8 cellular contexts compared by ENCODE assay signal in the genomic region with DNA sequence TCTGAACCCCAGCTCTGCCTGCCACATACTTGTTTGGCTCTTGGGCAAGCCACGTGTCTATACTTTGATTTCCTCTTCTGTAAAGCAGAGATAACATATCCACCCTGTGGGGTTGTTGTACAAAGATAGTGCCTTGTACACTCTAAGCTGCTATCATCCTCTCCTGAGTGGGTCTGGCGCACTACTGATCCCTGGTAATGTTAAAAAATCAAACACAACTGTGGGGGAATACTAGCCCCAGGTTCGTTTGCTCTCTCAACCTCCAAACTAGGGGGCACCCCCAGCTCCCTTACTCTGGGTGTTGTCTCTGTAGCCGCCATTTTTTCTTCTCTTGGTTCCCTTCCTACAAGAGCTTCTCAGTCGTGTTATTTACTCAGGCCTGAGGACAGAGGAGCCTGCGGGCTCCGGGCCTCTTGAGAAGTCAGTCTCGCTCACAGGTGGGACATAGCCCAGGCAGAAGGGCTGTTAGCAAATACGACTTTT. TPM values are rescaled to one million over a fixed set of nuclear protein-coding genes. Genes with fewer than 3 reads are reported as not detected.
A peak's percentile ranks its signal among the peaks of the same experiment; 100 is the strongest.
DNase-seq lines count a peak whose midpoint lies in the region; ATAC-seq and TF ChIP-seq lines count a peak whose summit lies in the region.

No MANE protein-coding gene starts in this region.

- H3K27me3 ChIP-seq in tibial artery: no peaks in the 10 kb centered on the region

- peak; percentile 73 for DNase-seq in activated CD8-positive, alpha-beta memory T cell treated with anti-CD3 and anti-CD28 coated beads for 24 hours
- no peak for DNase-seq in activated CD8-positive, alpha-beta memory T cell treated with anti-CD3 and anti-CD28 coated beads, Interleukin-2, amount 50 U/mL, for 4 hours
- DNase-seq in activated CD8-positive, alpha-beta T cell treated with anti-CD3 and anti-CD28 coated beads, Interleukin-2, amount 10 ng/mL, durations not matched to agents 7 days and 5 days: peak; percentile 54
- no peak for DNase-seq in tibial artery
- no peak for DNase-seq in COR-L47 (lab: John Stamatoyannopoulos, UW)
- no peak for DNase-seq in globus pallidus (ENCODE audit: low spot score)

- no peak for ATAC-seq in activated CD8-positive, alpha-beta T cell treated with anti-CD3 and anti-CD28 coated beads, Interleukin-2, amount 10 ng/mL, durations not matched to agents 7 days and 5 days
- no peak for ATAC-seq in GM18498 (IDR thresholded peaks at IDR 0.05; ENCODE audit: unreplicated experiment)

- POLR2A ChIA-PET in activated CD8-positive, alpha-beta T cell treated with anti-CD3 and anti-CD28 coated beads, Interleukin-2, amount 10 ng/mL, durations not matched to agents 7 days and 5 days (lab: Charles Lee): interaction anchor here (0.6 to 4.3 kb wide), 11 partner anchors 9 to 939 kb away, joined by 3 to 17 read pairs (median 5); a partner anchor contains a TSS

- H3K9me3 ChIP-seq in iPS-18c (ENCODE audit: control insufficient read depth, insufficient read depth, low read length) (no peaks in the 10 kb centered on the region), tibial artery (no peaks in the 10 kb centered on the region)

- H3K4me3 Mint-ChIP-seq in activated CD8-positive, alpha-beta T cell treated with anti-CD3 and anti-CD28 coated beads, Interleukin-2, amount 10 ng/mL, durations not matched to agents 7 days and 5 days: peak overlapping the region; percentile 90

- CTCF ChIA-PET in activated CD8-positive, alpha-beta T cell treated with anti-CD3 and anti-CD28 coated beads, Interleukin-2, amount 10 ng/mL, durations not matched to agents 7 days and 5 days (lab: Charles Lee): interaction anchor here (0.5 to 2.1 kb wide), 12 partner anchors 9 to 116 kb away, joined by 3 to 18 read pairs (median 4); a partner anchor contains a TSS

- peak overlapping the region; percentile 91 for H3K27ac Mint-ChIP-seq in activated CD8-positive, alpha-beta T cell treated with anti-CD3 and anti-CD28 coated beads, Interleukin-2, amount 10 ng/mL, durations not matched to agents 7 days and 5 days

- peak overlapping the region; percentile 93 to 98 for H3K27ac ChIP-seq in tibial artery

- intact Hi-C loops in tibial artery (cut with DNase I; ENCODE audit: low total_unique reads): no loop called here

- peaks cover 0 to 60% (median 54%) of the 10 kb centered on the region in 4 donors for H3K4me1 ChIP-seq in tibial artery

- no peak for TF ChIP-seq CTCF in tibial artery (IDR thresholded peaks at IDR 0.05)

- peaks cover 26 to 46% (median 46%) of the 10 kb centered on the region in 3 donors for H3K36me3 ChIP-seq in tibial artery

- peaks cover 38% of the 10 kb centered on the region for H3K36me3 Mint-ChIP-seq in activated CD8-positive, alpha-beta T cell treated with anti-CD3 and anti-CD28 coated beads, Interleukin-2, amount 10 ng/mL, durations not matched to agents 7 days and 5 days (ENCODE audit: low read depth)

- peak overlapping the region; percentile 64 for H3K4me3 ChIP-seq in iPS-18c (ENCODE audit: insufficient read depth, low read depth, low read length)
- H3K4me3 ChIP-seq in tibial artery: peak overlapping the region; percentile 91 to 95

- H3K27me3 Mint-ChIP-seq in activated CD8-positive, alpha-beta T cell treated with anti-CD3 and anti-CD28 coated beads, Interleukin-2, amount 10 ng/mL, durations not matched to agents 7 days and 5 days (ENCODE audit: low read depth): no peaks in the 10 kb centered on the region

- peaks cover 56% of the 10 kb centered on the region for H3K4me1 Mint-ChIP-seq in activated CD8-positive, alpha-beta T cell treated with anti-CD3 and anti-CD28 coated beads, Interleukin-2, amount 10 ng/mL, durations not matched to agents 7 days and 5 days (ENCODE audit: low read depth)

- H3K9me3 Mint-ChIP-seq in activated CD8-positive, alpha-beta T cell treated with anti-CD3 and anti-CD28 coated beads, Interleukin-2, amount 10 ng/mL, durations not matched to agents 7 days and 5 days (ENCODE audit: insufficient read depth): no peaks in the 10 kb centered on the region

RNA-seq across cellular contexts. Expression of a gene that starts 1.0 kb away (rescaled TPM):
- total RNA-seq in activated CD8-positive, alpha-beta T cell treated with anti-CD3 and anti-CD28 coated beads, Interleukin-2, amount 10 ng/mL, durations not matched to agents 7 days and 5 days: 10 to 100 TPM; 37.3 to 37.9 TPM

RNA-seq across cellular contexts. Expression of a gene that starts 15.9 kb away (rescaled TPM):
- under 1 TPM; 0.34 to 0.68 TPM for total RNA-seq in activated CD8-positive, alpha-beta T cell treated with anti-CD3 and anti-CD28 coated beads, Interleukin-2, amount 10 ng/mL, durations not matched to agents 7 days and 5 days

RNA-seq across cellular contexts. Expression of a gene that starts 22.8 kb away (rescaled TPM):
- 10 to 100 TPM; 13.0 to 15.7 TPM for total RNA-seq in activated CD8-positive, alpha-beta T cell treated with anti-CD3 and anti-CD28 coated beads, Interleukin-2, amount 10 ng/mL, durations not matched to agents 7 days and 5 days

RNA-seq across cellular contexts. Expression of a gene that starts 36.8 kb away (rescaled TPM):
- total RNA-seq in activated CD8-positive, alpha-beta T cell treated with anti-CD3 and anti-CD28 coated beads, Interleukin-2, amount 10 ng/mL, durations not matched to agents 7 days and 5 days: 100 to 1,000 TPM; 165 to 166 TPM

RNA-seq across cellular contexts. Expression of a gene that starts 42.0 kb away (rescaled TPM):
- 100 to 1,000 TPM; 134 to 135 TPM for total RNA-seq in activated CD8-positive, alpha-beta T cell treated with anti-CD3 and anti-CD28 coated beads, Interleukin-2, amount 10 ng/mL, durations not matched to agents 7 days and 5 days

Comparison
In these comparisons a context has a peak if more than half of its experiments do, and no peak if none do; other contexts are left out.
1. DNase-seq: peak in activated CD8-positive, alpha-beta memory T cell treated with anti-CD3 and anti-CD28 coated beads for 24 hours (single experiment) and activated CD8-positive, alpha-beta T cell treated with anti-CD3 and anti-CD28 coated beads, Interleukin-2, amount 10 ng/mL, durations not matched to agents 7 days and 5 days (single experiment); none in activated CD8-positive, alpha-beta memory T cell treated with anti-CD3 and anti-CD28 coated beads, Interleukin-2, amount 50 U/mL, for 4 hours (single experiment), tibial artery (0 of 2), COR-L47 (single experiment) and globus pallidus (single experiment).